ENCODE assay signal across 8 cellular contexts in genomic region chr4:59762344-59762743, GRCh38.
"Had no signal": no experiment of that assay in that cellular context is flagged by ENCODE, and none has a peak within 500 bp of the region (broad histone marks: within the 10 kb centered on the region; RNA-seq: fewer than 3 reads in every experiment).

No MANE protein-coding gene starts in this region.

- FAIRE-seq: G401.6, GM12878, GM12891, GM12892, GM18507, GM19239 had no signal

- ATAC-seq: GM12878 had no signal

- H3K4me3 ChIP-seq: GM12878 had no signal

- DNase-seq: GDM1, GF-D8 had no signal
